In genomic region chr4:76831475-76832390, GRCh38 we compare ENCODE assay signal across 9 cellular contexts.
DNase-seq lines count a peak whose midpoint lies in the region; ATAC-seq and TF ChIP-seq lines count a peak whose summit lies in the region.
"Had no signal": no experiment of that assay in that cellular context is flagged by ENCODE, and none has a peak within 500 bp of the region (broad histone marks: within the 10 kb centered on the region; RNA-seq: fewer than 3 reads in every experiment).

No MANE protein-coding gene starts in this region.

- no peak overlapping the region for H3K4me2 ChIP-seq in neuronal stem cell (ENCODE audit: insufficient read depth, low read length, poor library complexity, severe bottlenecking)

- H3K36me3 ChIP-seq in heart left ventricle: no peaks in the 10 kb centered on the region
- H3K36me3 ChIP-seq in esophagus squamous epithelium: no peaks in the 10 kb centered on the region
- no peaks in the 10 kb centered on the region for H3K36me3 ChIP-seq in neuronal stem cell (replicated peaks in 1 of 2; ENCODE audit: control insufficient read depth in 2 of 2, insufficient read depth in 2 of 2, low read length in 2 of 2)
- no peaks in the 10 kb centered on the region for H3K36me3 ChIP-seq in aorta (ENCODE audit: control insufficient read depth in 1 of 2, insufficient read depth in 2 of 2, low read length in 1 of 2)

- peak overlapping the region; percentile 91 for H2AFZ ChIP-seq in neuronal stem cell (ENCODE audit: low read length)

- no peak for TF ChIP-seq CTCF in heart left ventricle (IDR thresholded peaks at IDR 0.05)
- TF ChIP-seq CTCF in esophagus squamous epithelium (IDR thresholded peaks at IDR 0.05): no peak

- H3K9me3 ChIP-seq in heart left ventricle (no peaks in the 10 kb centered on the region), esophagus squamous epithelium (no peaks in the 10 kb centered on the region), neuronal stem cell (replicated peaks in 1 of 2; ENCODE audit: control insufficient read depth in 2 of 2, insufficient read depth in 1 of 2, low read depth in 1 of 2, low read length in 2 of 2) (no peaks in the 10 kb centered on the region), aorta (ENCODE audit: control insufficient read depth, low read length) (no peaks in the 10 kb centered on the region)

- no peak overlapping the region for H4K91ac ChIP-seq in neuronal stem cell (ENCODE audit: low read depth, low read length, poor library complexity)

- H4K8ac ChIP-seq in neuronal stem cell (ENCODE audit: low read depth, low read length): peak overlapping the region; percentile 9

- ATAC-seq in heart left ventricle (peak in 2 of 4 donors; percentile 24 to 39), Right ventricle myocardium superior (ENCODE audit: poor library complexity) (no peak), aorta (ENCODE audit: low FRiP score) (peak; percentile 55)

- no peak overlapping the region for H3K23ac ChIP-seq in neuronal stem cell (ENCODE audit: low read depth, low read length, poor library complexity)

- H3K4me1 ChIP-seq in heart left ventricle (peaks cover 4 to 24% (median 21%) of the 10 kb centered on the region in 12 donors), esophagus squamous epithelium (peaks cover 4 to 23% (median 18%) of the 10 kb centered on the region in 3 donors), neuronal stem cell (ENCODE audit: control insufficient read depth in 2 of 2, insufficient read depth in 1 of 2, low read depth in 1 of 2, low read length in 2 of 2) (peaks cover 10 to 15% of the 10 kb centered on the region in 2 donors), aorta (ENCODE audit: control insufficient read depth in 1 of 2, insufficient read depth in 2 of 2, low read length in 2 of 2) (peaks cover 0 to 8% of the 10 kb centered on the region in 2 donors)

- H2AK5ac ChIP-seq in neuronal stem cell (ENCODE audit: low read depth, low read length): no peak overlapping the region

- no peak overlapping the region for H3K14ac ChIP-seq in neuronal stem cell (ENCODE audit: low read length)

- H2BK15ac ChIP-seq in neuronal stem cell (ENCODE audit: low read length): no peak overlapping the region

- H3K9ac ChIP-seq in neuronal stem cell (ENCODE audit: low read depth, low read length, poor library complexity): no peak overlapping the region

- TF ChIP-seq POLR2A in heart left ventricle (IDR thresholded peaks at IDR 0.05): no peak
- TF ChIP-seq POLR2A in esophagus squamous epithelium (IDR thresholded peaks at IDR 0.05): no peak

- no peak overlapping the region for H2BK12ac ChIP-seq in neuronal stem cell (ENCODE audit: low read length)

- H2BK5ac ChIP-seq in neuronal stem cell (ENCODE audit: low read length): no peak overlapping the region

- intact Hi-C loops in heart left ventricle (cut with DNase I) (loop anchor here in 1 of 10 donors (10.0 kb wide), 1 partner anchor 113 kb away; the partner anchor contains the start of gene SEPTIN11), Right ventricle myocardium superior (cut with DNase I) (no loop called here), esophagus squamous epithelium (cut with DNase I) (no loop called here), aorta (cut with DNase I) (loop anchor here in 1 of 2 donors (2.0 to 10.0 kb wide), 2 partner anchors 113 to 525 kb away; partner anchors contain the start of genes SEPTIN11 and STBD1)

- 79 to 83% (median 81%) methylated on average over 9 of the region's 9 CpGs for WGBS in heart left ventricle, 4 donors
- 39 to 58% methylated on average over 7 to 9 of the region's 9 CpGs for WGBS in esophagus squamous epithelium, 2 donors
- no CpG with 5 or more reads among the region's 9 CpGs for WGBS in neuronal stem cell (ENCODE audit: extremely low coverage in 2 of 2, insufficient read length in 2 of 2, insufficient replicate concordance in 1 of 2), 2 donors
- 36 to 39% methylated on average over 9 of the region's 9 CpGs for WGBS in aorta, 2 donors

- H3K4me3 ChIP-seq in heart left ventricle (no peak overlapping the region), esophagus squamous epithelium (no peak overlapping the region), neuronal stem cell (ENCODE audit: low read length in 2 of 2) (peak overlapping the region in 1 of 2 donors; percentile 42), aorta (ENCODE audit: low read length in 2 of 2) (no peak overlapping the region)

- DNase-seq in heart left ventricle: no peak
- DNase-seq in Right ventricle myocardium superior: no peak
- DNase-seq in esophagus squamous epithelium (lab: John Stamatoyannopoulos, UW): no peak
- DNase-seq in neuronal stem cell (ENCODE audit: low spot score): no peak
- DNase-seq in aorta: no peak
- no peak for DNase-seq in amniotic stem cell (lab: John Stamatoyannopoulos, UW)
- DNase-seq in DMS 273 treated with DMSO at 0.1 percent for 48 hours (lab: John Stamatoyannopoulos, UW): no peak
- DNase-seq in activated CD4-positive, alpha-beta T cell treated with anti-CD3 and anti-CD28 coated beads, Interleukin-2, amount 50 U/mL, for 4 hours: no peak
- DNase-seq: activated effector memory CD4-positive, alpha-beta T cell treated with Interleukin-2 at 50 U/mL for 16 hours had no signal

- H3K4ac ChIP-seq in neuronal stem cell (ENCODE audit: low read length): no peak overlapping the region

- H3K27me3 ChIP-seq in heart left ventricle (no peaks in the 10 kb centered on the region), esophagus squamous epithelium (no peaks in the 10 kb centered on the region), neuronal stem cell (ENCODE audit: control insufficient read depth in 3 of 3, insufficient read depth in 3 of 3, low read depth in 1 of 3, low read length in 3 of 3) (no peaks in the 10 kb centered on the region), aorta (ENCODE audit: control insufficient read depth in 1 of 2, insufficient read depth in 2 of 2, low read length in 1 of 2) (no peaks in the 10 kb centered on the region)

- no peak overlapping the region for H2BK120ac ChIP-seq in neuronal stem cell (ENCODE audit: low read depth, low read length)

- no peaks in the 10 kb centered on the region for H3K79me1 ChIP-seq in neuronal stem cell (ENCODE audit: low read depth, low read length)

- peak overlapping the region; percentile 17 for H3K18ac ChIP-seq in neuronal stem cell (ENCODE audit: low read length)

- H3K27ac ChIP-seq in heart left ventricle: peak overlapping the region; percentile 3 to 89 (median 70)
- H3K27ac ChIP-seq in esophagus squamous epithelium: peak overlapping the region; percentile 30 to 77 (median 70)
- H3K27ac ChIP-seq in neuronal stem cell (replicated peaks; ENCODE audit: low read length): no peak overlapping the region
- H3K27ac ChIP-seq in aorta (ENCODE audit: low read depth in 1 of 2, low read length in 2 of 2): peak overlapping the region; percentile 67 to 68
